In genomic region chr9:133402689-133403088, GRCh38 we compare ENCODE assay signal across 28 cellular contexts. TPM values are rescaled to one million over a fixed set of nuclear protein-coding genes. Genes with fewer than 3 reads are reported as not detected.
"Had no signal": no experiment of that assay in that cellular context is flagged by ENCODE, and none has a peak within 500 bp of the region (broad histone marks: within the 10 kb centered on the region; RNA-seq: fewer than 3 reads in every experiment).

No MANE protein-coding gene starts in this region.

- H3K9me3 ChIP-seq: colonic mucosa, esophagus muscularis mucosa, neutrophil, suprapubic skin, transverse colon, vagina had no signal

- H3K9ac ChIP-seq: parathyroid adenoma had no signal

- H2AFZ ChIP-seq: parathyroid adenoma had no signal

- ATAC-seq: foreskin keratinocyte; left lobe of liver; natural killer cell; sciatic nerve; stimulated activated naive CD8-positive, alpha-beta T cell treated with anti-CD3 and anti-CD28 coated beads, Interleukin-15, amount 100 ng/mL, for 72 hours had no signal

- H3K36me3 Mint-ChIP-seq: natural killer cell had no signal

- H3K79me2 ChIP-seq: parathyroid adenoma had no signal

- H3K27ac ChIP-seq: colonic mucosa, esophagus muscularis mucosa, foreskin keratinocyte, neutrophil, parathyroid adenoma, suprapubic skin, transverse colon, vagina had no signal

- H3K4me2 ChIP-seq: smooth muscle cell had no signal

- H3K27me3 Mint-ChIP-seq: memory B cell; progenitor cell of endocrine pancreas; stimulated activated naive CD8-positive, alpha-beta T cell treated with anti-CD3 and anti-CD28 coated beads, Interleukin-15, amount 100 ng/mL, for 72 hours had no signal

- FAIRE-seq: endothelial cell of umbilical vein had no signal

- H3K4me3 Mint-ChIP-seq: immature natural killer cell; memory B cell; natural killer cell; stimulated activated naive CD8-positive, alpha-beta T cell treated with anti-CD3 and anti-CD28 coated beads, Interleukin-15, amount 100 ng/mL, for 72 hours had no signal

- H3K27ac Mint-ChIP-seq: memory B cell; natural killer cell; progenitor cell of endocrine pancreas; stimulated activated naive CD8-positive, alpha-beta T cell treated with anti-CD3 and anti-CD28 coated beads, Interleukin-15, amount 100 ng/mL, for 72 hours had no signal

- H3K27me3 ChIP-seq: colonic mucosa, esophagus muscularis mucosa, suprapubic skin, transverse colon, vagina had no signal

- H3K36me3 ChIP-seq: colonic mucosa had no signal

- H3K4me3 ChIP-seq: colonic mucosa, esophagus muscularis mucosa, lung, smooth muscle cell, suprapubic skin, transverse colon, vagina had no signal

- DNase-seq: colonic mucosa; dermis blood vessel endothelial cell; effector memory CD4-positive, alpha-beta T cell; foreskin keratinocyte; hypothalamus; immature natural killer cell; islet precursor cell; natural killer cell; stimulated activated CD4-positive, alpha-beta T cell treated with anti-CD3 and anti-CD28 coated beads, Interleukin-12 subunit alpha, Interleukin-12 subunit beta, amount 100 ng/mL, for 4 hours; stimulated activated CD4-positive, alpha-beta T cell treated with anti-CD3 and anti-CD28 coated beads, Interleukin-1b, Interleukin-23, amount 100 ng/mL, for 48 hours; stimulated activated CD4-positive, alpha-beta T cell treated with anti-CD3 and anti-CD28 coated beads, Interleukin-4, amount 100 ng/mL, for 1 hour; stimulated activated CD8-positive, alpha-beta memory T cell treated with anti-CD3 and anti-CD28 coated beads, Interleukin-4, amount 100 ng/mL, for 48 hours; stimulated activated naive CD4-positive, alpha-beta T cell; stimulated activated naive CD8-positive, alpha-beta T cell treated with anti-CD3 and anti-CD28 coated beads, Interleukin-15, amount 100 ng/mL, for 72 hours; transverse colon had no signal

- H3K4me1 Mint-ChIP-seq: immature natural killer cell had no signal

- H3K9me3 Mint-ChIP-seq: immature natural killer cell; memory B cell; natural killer cell; stimulated activated naive CD8-positive, alpha-beta T cell treated with anti-CD3 and anti-CD28 coated beads, Interleukin-15, amount 100 ng/mL, for 72 hours had no signal

- H3K4me1 ChIP-seq: colonic mucosa, foreskin keratinocyte, parathyroid adenoma, suprapubic skin, transverse colon, vagina had no signal

RNA-seq across cellular contexts. Expression of gene STKLD1, which starts 26.5 kb away (rescaled TPM):
- total RNA-seq: omental fat pad, vagina had no signal
